Comparison of ENCODE assay signal across 22 cellular contexts in the genomic region with DNA sequence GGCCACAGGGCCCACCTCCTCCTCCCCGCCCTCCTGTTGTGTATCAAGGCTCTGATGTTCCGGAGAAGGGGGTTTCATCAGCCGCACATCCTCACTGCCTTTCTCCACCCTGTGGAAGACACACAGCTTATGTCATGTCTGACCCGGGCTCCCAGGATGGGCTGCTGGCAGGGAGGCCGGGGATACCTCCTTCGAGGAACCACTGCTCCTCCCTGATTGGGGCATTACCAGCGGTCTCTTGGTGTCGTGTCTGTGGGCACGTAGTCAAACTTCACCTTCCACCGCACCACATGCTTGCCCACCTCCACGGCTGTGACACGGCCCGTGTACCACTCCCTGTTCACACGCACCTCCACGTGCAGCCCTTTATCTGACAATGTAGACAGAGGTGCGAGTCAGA. TPM values are rescaled to one million over a fixed set of nuclear protein-coding genes. Genes with fewer than 3 reads are reported as not detected.
DNase-seq lines count a peak whose midpoint lies in the region; ATAC-seq and TF ChIP-seq lines count a peak whose summit lies in the region.
"Had no signal": no experiment of that assay in that cellular context is flagged by ENCODE, and none has a peak within 500 bp of the region (broad histone marks: within the 10 kb centered on the region; RNA-seq: fewer than 3 reads in every experiment).

No MANE protein-coding gene starts in this region.

- DNase-seq in activated naive CD4-positive, alpha-beta T cell treated with anti-CD3 and anti-CD28 coated beads, Interleukin-2, amount 10 ng/mL, durations not matched to agents 7 days and 5 days, result no peak
- DNase-seq in activated naive CD4-positive, alpha-beta T cell treated with anti-CD3 and anti-CD28 coated beads, Interleukin-2, amount 50 U/mL, for 72 hours (ENCODE audit: low spot score in 2 of 2), result no peak
- DNase-seq in SJCRH30 (no peak), osteocyte (ENCODE audit: extremely low spot score, unreplicated experiment) (peak; percentile 62), kidney glomerular epithelial cell (lab: John Stamatoyannopoulos, UW) (no peak), NCI-H1930 (lab: John Stamatoyannopoulos, UW) (no peak), NK-92 (lab: John Stamatoyannopoulos, UW; ENCODE audit: unreplicated experiment) (no peak)
- no peak for DNase-seq in effector memory CD4-positive, alpha-beta T cell
- DNase-seq: Calu3; CD8-positive, alpha-beta memory T cell; DMS153; KG1; NCI-H1092 treated with DMSO at 0.1 percent for 48 hours; NCI-H1436 treated with DMSO at 0.1 percent for 48 hours; NCI-H2029; NCI-H226; NCI-H510A treated with DMSO at 0.1 percent for 48 hours; NCI-H774; SIG-M5 had no signal

- TF ChIP-seq CTCF in osteocyte (IDR thresholded peaks at IDR 0.05), result no peak

- peaks cover 77% of the 10 kb centered on the region for H3K36me3 Mint-ChIP-seq in activated naive CD4-positive, alpha-beta T cell treated with anti-CD3 and anti-CD28 coated beads, Interleukin-2, amount 10 ng/mL, durations not matched to agents 7 days and 5 days
- peaks cover 6 to 14% of the 10 kb centered on the region in 2 donors for H3K36me3 Mint-ChIP-seq in activated naive CD4-positive, alpha-beta T cell treated with anti-CD3 and anti-CD28 coated beads, Interleukin-2, amount 50 U/mL, for 72 hours
- peaks cover 70% of the 10 kb centered on the region for H3K36me3 Mint-ChIP-seq in osteocyte (ENCODE audit: unreplicated experiment)

- H3K36me3 ChIP-seq in SJCRH30, result peaks cover 72% of the 10 kb centered on the region
- peaks cover 96% of the 10 kb centered on the region for H3K36me3 ChIP-seq in effector memory CD4-positive, alpha-beta T cell (ENCODE audit: control insufficient read depth, insufficient read depth, low read length)

- no peaks in the 10 kb centered on the region for H3K9me3 ChIP-seq in SJCRH30 (replicated peaks)
- no peaks in the 10 kb centered on the region for H3K9me3 ChIP-seq in effector memory CD4-positive, alpha-beta T cell (ENCODE audit: control insufficient read depth, low read length)
- H3K9me3 ChIP-seq: HAP-1 had no signal

- no peaks in the 10 kb centered on the region for H3K9me3 Mint-ChIP-seq in activated naive CD4-positive, alpha-beta T cell treated with anti-CD3 and anti-CD28 coated beads, Interleukin-2, amount 10 ng/mL, durations not matched to agents 7 days and 5 days
- H3K9me3 Mint-ChIP-seq in activated naive CD4-positive, alpha-beta T cell treated with anti-CD3 and anti-CD28 coated beads, Interleukin-2, amount 50 U/mL, for 72 hours, result no peaks in the 10 kb centered on the region
- no peaks in the 10 kb centered on the region for H3K9me3 Mint-ChIP-seq in osteocyte (ENCODE audit: unreplicated experiment)
- H3K9me3 Mint-ChIP-seq: CD8-positive, alpha-beta memory T cell; GM23338 had no signal

- H3K27me3 Mint-ChIP-seq in activated naive CD4-positive, alpha-beta T cell treated with anti-CD3 and anti-CD28 coated beads, Interleukin-2, amount 10 ng/mL, durations not matched to agents 7 days and 5 days, result no peaks in the 10 kb centered on the region
- H3K27me3 Mint-ChIP-seq in osteocyte (ENCODE audit: unreplicated experiment), result no peaks in the 10 kb centered on the region
- H3K27me3 Mint-ChIP-seq: CD8-positive, alpha-beta memory T cell had no signal

- H3K27ac Mint-ChIP-seq in activated naive CD4-positive, alpha-beta T cell treated with anti-CD3 and anti-CD28 coated beads, Interleukin-2, amount 10 ng/mL, durations not matched to agents 7 days and 5 days, result peak overlapping the region; percentile 64
- no peak overlapping the region for H3K27ac Mint-ChIP-seq in activated naive CD4-positive, alpha-beta T cell treated with anti-CD3 and anti-CD28 coated beads, Interleukin-2, amount 50 U/mL, for 72 hours
- no peak overlapping the region for H3K27ac Mint-ChIP-seq in osteocyte (ENCODE audit: unreplicated experiment)
- H3K27ac Mint-ChIP-seq: GM23338 had no signal

- H3K4me1 Mint-ChIP-seq in activated naive CD4-positive, alpha-beta T cell treated with anti-CD3 and anti-CD28 coated beads, Interleukin-2, amount 10 ng/mL, durations not matched to agents 7 days and 5 days, result peaks cover 16% of the 10 kb centered on the region
- H3K4me1 Mint-ChIP-seq in osteocyte (ENCODE audit: unreplicated experiment), result no peaks in the 10 kb centered on the region
- H3K4me1 Mint-ChIP-seq: GM23338 had no signal

- 0 out of 2 replicates have a peak overlapping the region, but pooled peaks have one; percentile 17 for H3K27ac ChIP-seq in SJCRH30
- peak overlapping the region; percentile 43 for H3K27ac ChIP-seq in effector memory CD4-positive, alpha-beta T cell (ENCODE audit: insufficient read depth, low read length, poor library complexity, severe bottlenecking)

- CTCF ChIA-PET in activated naive CD4-positive, alpha-beta T cell treated with anti-CD3 and anti-CD28 coated beads, Interleukin-2, amount 10 ng/mL, durations not matched to agents 7 days and 5 days (lab: Charles Lee), result interaction anchor here (1.3 kb wide), 1 partner anchor 150 kb away, joined by 3 read pairs; no protein-coding TSS in a partner anchor

- no peak for ATAC-seq in activated naive CD4-positive, alpha-beta T cell treated with anti-CD3 and anti-CD28 coated beads, Interleukin-2, amount 50 U/mL, for 72 hours
- ATAC-seq: GM23338, Panc1 had no signal

- no peaks in the 10 kb centered on the region for H3K27me3 ChIP-seq in SJCRH30
- H3K27me3 ChIP-seq in effector memory CD4-positive, alpha-beta T cell (replicated peaks; ENCODE audit: control insufficient read depth, insufficient read depth, low read length, poor library complexity, severe bottlenecking), result no peaks in the 10 kb centered on the region

- H3K4me3 Mint-ChIP-seq in activated naive CD4-positive, alpha-beta T cell treated with anti-CD3 and anti-CD28 coated beads, Interleukin-2, amount 10 ng/mL, durations not matched to agents 7 days and 5 days, result no peak overlapping the region
- no peak overlapping the region for H3K4me3 Mint-ChIP-seq in osteocyte (ENCODE audit: unreplicated experiment)
- H3K4me3 Mint-ChIP-seq: CD8-positive, alpha-beta memory T cell; GM23338 had no signal

- H3K4me1 ChIP-seq in SJCRH30, result no peaks in the 10 kb centered on the region
- H3K4me1 ChIP-seq in effector memory CD4-positive, alpha-beta T cell (ENCODE audit: control insufficient read depth, insufficient read depth, low read length, poor library complexity, severe bottlenecking), result peaks cover 5% of the 10 kb centered on the region
- H3K4me1 ChIP-seq: HAP-1 had no signal

- H3K4me3 ChIP-seq in SJCRH30, result no peak overlapping the region
- no peak overlapping the region for H3K4me3 ChIP-seq in effector memory CD4-positive, alpha-beta T cell (ENCODE audit: insufficient read depth, low read depth, low read length, poor library complexity, severe bottlenecking)
- H3K4me3 ChIP-seq: GM23338, HAP-1 had no signal

RNA-seq across cellular contexts. Expression of a gene that starts 35.9 kb away (rescaled TPM):
- 10 to 100 TPM in 1 of 2 donors, 1 to 10 TPM in 1; 8.6 to 24.0 TPM for total RNA-seq in activated naive CD4-positive, alpha-beta T cell treated with anti-CD3 and anti-CD28 coated beads, Interleukin-2, amount 50 U/mL, for 72 hours
- total RNA-seq in SJCRH30 (2014; rRNA removed; shearing (Covaris generic)), result 29.7 and 32.6 TPM in 2 replicates
- 26.9 and 29.1 TPM in 2 replicates for total RNA-seq in osteocyte

RNA-seq across cellular contexts. Expression of a gene that starts 36.4 kb away (rescaled TPM):
- total RNA-seq in activated naive CD4-positive, alpha-beta T cell treated with anti-CD3 and anti-CD28 coated beads, Interleukin-2, amount 50 U/mL, for 72 hours, result 10 to 100 TPM; 36.4 to 62.1 TPM
- 60.1 and 73.0 TPM in 2 replicates for total RNA-seq in SJCRH30 (2014; rRNA removed; shearing (Covaris generic))
- 92.9 and 93.2 TPM in 2 replicates for total RNA-seq in osteocyte
